In the genomic region with DNA sequence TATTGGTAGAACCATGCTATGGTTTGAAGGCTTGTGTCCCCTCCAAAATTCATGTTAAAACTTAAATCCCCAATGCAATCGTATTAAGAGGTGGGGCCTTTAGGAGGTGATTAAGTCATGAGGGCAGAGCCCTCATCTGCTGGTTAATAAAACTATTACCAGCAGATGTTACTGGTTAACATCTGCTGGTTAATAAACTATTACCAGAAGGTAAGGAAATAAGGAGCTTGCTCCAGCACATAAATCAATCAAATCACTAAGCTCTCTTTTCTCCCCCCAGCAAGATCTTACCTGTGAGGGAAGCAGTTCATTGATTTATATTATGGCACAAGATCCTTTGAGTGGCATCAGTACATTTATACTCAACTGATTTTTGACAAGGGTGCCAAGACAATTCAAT, we compare ENCODE assay signal across 18 cellular contexts.
"Had no signal": no experiment of that assay in that cellular context is flagged by ENCODE, and none has a peak within 500 bp of the region (broad histone marks: within the 10 kb centered on the region; RNA-seq: fewer than 3 reads in every experiment).

No MANE protein-coding gene starts in this region.

- H3K4me3 ChIP-seq: dorsolateral prefrontal cortex, neural progenitor cell, right atrium auricular region, suprapubic skin, transverse colon, upper lobe of right lung, uterus had no signal

- H3K4me1 Mint-ChIP-seq: neural progenitor cell had no signal

- H3K9me3 ChIP-seq: suprapubic skin, transverse colon, uterus had no signal

- H3K4me1 ChIP-seq: neural progenitor cell, uterus had no signal

- H3K4me2 ChIP-seq: neural progenitor cell had no signal

- H3K27me3 Mint-ChIP-seq: naive thymus-derived CD4-positive, alpha-beta T cell; progenitor cell of endocrine pancreas; stimulated activated naive CD8-positive, alpha-beta T cell treated with anti-CD3 and anti-CD28 coated beads, Interleukin-15, amount 100 ng/mL, for 72 hours had no signal

- DNase-seq: dorsolateral prefrontal cortex; effector CD4-positive, alpha-beta T cell; head of caudate nucleus; mesendoderm; midbrain; naive thymus-derived CD4-positive, alpha-beta T cell; stimulated activated CD4-positive, alpha-beta T cell treated with anti-CD3 and anti-CD28 coated beads, Interleukin-4, amount 100 ng/mL, for 4 hours; stimulated activated naive CD4-positive, alpha-beta T cell; stimulated activated naive CD8-positive, alpha-beta T cell treated with anti-CD3 and anti-CD28 coated beads, Interleukin-15, amount 100 ng/mL, for 72 hours; transverse colon; upper lobe of right lung; uterus had no signal

- H3K27me3 ChIP-seq: dorsolateral prefrontal cortex, neural progenitor cell, right atrium auricular region, suprapubic skin, transverse colon, upper lobe of right lung, uterus had no signal

- H3K9ac ChIP-seq: neural progenitor cell, parathyroid adenoma had no signal

- H3K36me3 ChIP-seq: neural progenitor cell, uterus had no signal

- H3K4me3 Mint-ChIP-seq: nephron; neural progenitor cell; stimulated activated naive CD8-positive, alpha-beta T cell treated with anti-CD3 and anti-CD28 coated beads, Interleukin-15, amount 100 ng/mL, for 72 hours had no signal

- H3K27ac ChIP-seq: dorsolateral prefrontal cortex, neural progenitor cell, parathyroid adenoma, right atrium auricular region, suprapubic skin, transverse colon, upper lobe of right lung, uterus had no signal

- H3K27ac Mint-ChIP-seq: nephron; neural progenitor cell; progenitor cell of endocrine pancreas; stimulated activated naive CD8-positive, alpha-beta T cell treated with anti-CD3 and anti-CD28 coated beads, Interleukin-15, amount 100 ng/mL, for 72 hours had no signal

- H2AFZ ChIP-seq: neural progenitor cell, parathyroid adenoma had no signal
